11 cellular contexts compared by ENCODE assay signal in genomic region chr1:207869859-207870258, GRCh38. TPM values are rescaled to one million over a fixed set of nuclear protein-coding genes. Genes with fewer than 3 reads are reported as not detected.
DNase-seq lines count a peak whose midpoint lies in the region; ATAC-seq and TF ChIP-seq lines count a peak whose summit lies in the region.
"Had no signal": no experiment of that assay in that cellular context is flagged by ENCODE, and none has a peak within 500 bp of the region (broad histone marks: within the 10 kb centered on the region; RNA-seq: fewer than 3 reads in every experiment).

No MANE protein-coding gene starts in this region.

- peak overlapping the region; percentile 34 for H3K4me3 Mint-ChIP-seq in progenitor cell of endocrine pancreas (ENCODE audit: low read depth)

- H3K9ac ChIP-seq in DND-41 (ENCODE audit: low read depth, low read length), result peak overlapping the region; percentile 92

- peaks cover 13% of the 10 kb centered on the region for H3K4me1 Mint-ChIP-seq in progenitor cell of endocrine pancreas (ENCODE audit: low read depth)

- no peak for TF ChIP-seq CTCF in DND-41 (IDR thresholded peaks at IDR 0.05; ENCODE audit: borderline replicate concordance, extremely low read depth, low read length, poor library complexity, severe bottlenecking)
- no peak for TF ChIP-seq CTCF in progenitor cell of endocrine pancreas (IDR thresholded peaks at IDR 0.05; ENCODE audit: unreplicated experiment)

- peak overlapping the region in 1 of 2 experiments; percentile 85; a peak in 2 of 4 replicates for H3K4me3 ChIP-seq in DND-41 (ENCODE audit: low read depth in 1 of 2, low read length in 2 of 2)
- no peak overlapping the region for H3K4me3 ChIP-seq in effector memory CD4-positive, alpha-beta T cell (ENCODE audit: insufficient read depth, low read depth, low read length, poor library complexity, severe bottlenecking)

- H3K36me3 ChIP-seq in DND-41 (ENCODE audit: insufficient read depth, low read length), result peaks cover 32% of the 10 kb centered on the region
- H3K36me3 ChIP-seq in effector memory CD4-positive, alpha-beta T cell (ENCODE audit: control insufficient read depth, insufficient read depth, low read length), result no peaks in the 10 kb centered on the region

- peaks cover 55% of the 10 kb centered on the region for H3K79me2 ChIP-seq in DND-41 (ENCODE audit: insufficient read depth, low read length)

- peak overlapping the region; percentile 83 for H2AFZ ChIP-seq in DND-41 (ENCODE audit: low read depth, low read length)

- peaks cover 14% of the 10 kb centered on the region for H4K20me1 ChIP-seq in DND-41 (ENCODE audit: insufficient read depth, low read length)

- no peaks in the 10 kb centered on the region for H3K9me3 ChIP-seq in DND-41 (ENCODE audit: insufficient read depth, low read length, severe bottlenecking)
- no peaks in the 10 kb centered on the region for H3K9me3 ChIP-seq in effector memory CD4-positive, alpha-beta T cell (ENCODE audit: control insufficient read depth, low read length)

- no peak for ATAC-seq in DND-41 (ENCODE audit: insufficient read depth, low read depth)
- ATAC-seq in GM18867 (IDR thresholded peaks at IDR 0.05; ENCODE audit: unreplicated experiment), result no peak
- no peak for ATAC-seq in HG02973 (IDR thresholded peaks at IDR 0.05; ENCODE audit: unreplicated experiment)

- H3K27ac ChIP-seq in DND-41 (ENCODE audit: low read length), result peak overlapping the region; percentile 96
- peak overlapping the region; percentile 71 for H3K27ac ChIP-seq in effector memory CD4-positive, alpha-beta T cell (ENCODE audit: insufficient read depth, low read length, poor library complexity, severe bottlenecking)

- H3K4me1 ChIP-seq in DND-41 (ENCODE audit: insufficient read depth, low read length), result peaks cover 90% of the 10 kb centered on the region
- H3K4me1 ChIP-seq in effector memory CD4-positive, alpha-beta T cell (ENCODE audit: control insufficient read depth, insufficient read depth, low read length, poor library complexity, severe bottlenecking), result peaks cover 50% of the 10 kb centered on the region

- H3K27me3 ChIP-seq in DND-41 (ENCODE audit: insufficient read depth, low read length, poor library complexity), result no peaks in the 10 kb centered on the region
- H3K27me3 ChIP-seq in effector memory CD4-positive, alpha-beta T cell (replicated peaks; ENCODE audit: control insufficient read depth, insufficient read depth, low read length, poor library complexity, severe bottlenecking), result no peaks in the 10 kb centered on the region

- DNase-seq in DND-41 (no peak), OCI-M1 (lab: John Stamatoyannopoulos, UW) (peak; percentile 19), progenitor cell of endocrine pancreas (ENCODE audit: low spot score, unreplicated experiment) (no peak), NCI-H446 (lab: John Stamatoyannopoulos, UW) (no peak), T1000 (lab: John Stamatoyannopoulos, UW) (no peak)
- DNase-seq in effector memory CD4-positive, alpha-beta T cell, result no peak
- DNase-seq: activated gamma-delta T cell had no signal

- H3K4me2 ChIP-seq in DND-41 (ENCODE audit: insufficient read depth, low read length), result peak overlapping the region; percentile 72

- H3K27ac Mint-ChIP-seq in progenitor cell of endocrine pancreas, result no peak overlapping the region

- H3K27me3 Mint-ChIP-seq in progenitor cell of endocrine pancreas, result peaks cover 15% of the 10 kb centered on the region

- no peaks in the 10 kb centered on the region for H3K9me3 Mint-ChIP-seq in progenitor cell of endocrine pancreas (ENCODE audit: low read depth)

- peaks cover 3% of the 10 kb centered on the region for H3K36me3 Mint-ChIP-seq in progenitor cell of endocrine pancreas (ENCODE audit: insufficient read depth)

RNA-seq across cellular contexts. Expression of gene CD34, which starts 41.1 kb away (rescaled TPM):
- total RNA-seq in progenitor cell of endocrine pancreas, result 0.07 TPM in 1 of 2 replicates, not detected in the other
- total RNA-seq: Daoy, HT1080 had no signal
